In genomic region chr4:148023782-148024181, GRCh38 we compare ENCODE assay signal across 1 cellular context.
TF ChIP-seq lines count a peak whose summit lies in the region.

No MANE protein-coding gene starts in this region.

TF ChIP-seq in liver, 16 proteins besides CTCF, POLR2A, EP300 and RAD21 (continued from another document):
- TF ChIP-seq REST (IDR thresholded peaks at IDR 0.05) (no peak), SP1 (IDR thresholded peaks at IDR 0.05) (no peak), MAX (IDR thresholded peaks at IDR 0.05) (peak; percentile 76), HNF4A (conservative IDR thresholded peaks at IDR 0.05) (no peak), EGR1 (IDR thresholded peaks at IDR 0.05; ENCODE audit: low read depth in 2 of 2) (no peak), FOXA1 (IDR thresholded peaks at IDR 0.05) (no peak), HNF4G (IDR thresholded peaks at IDR 0.05) (no peak), JUND (IDR thresholded peaks at IDR 0.05) (no peak)
